26 cellular contexts compared by ENCODE assay signal in genomic region chr5:164893071-164893470, GRCh38.
"Had no signal": no experiment of that assay in that cellular context is flagged by ENCODE, and none has a peak within 500 bp of the region (broad histone marks: within the 10 kb centered on the region; RNA-seq: fewer than 3 reads in every experiment).

No MANE protein-coding gene starts in this region.

- H3K4me1 ChIP-seq: SJCRH30 had no signal

- H3K27ac ChIP-seq: HL-60, KMS-11, RWPE1, SJCRH30 had no signal

- H3K27me3 ChIP-seq: SJCRH30 had no signal

- H3K4me3 Mint-ChIP-seq: IgD-negative memory B cell had no signal

- H3K4me3 ChIP-seq: K562, SJCRH30 had no signal

- H3K36me3 Mint-ChIP-seq: IgD-negative memory B cell had no signal

- H3K4me1 Mint-ChIP-seq: IgD-negative memory B cell had no signal

- H3K27me3 Mint-ChIP-seq: IgD-negative memory B cell had no signal

- H3K27ac Mint-ChIP-seq: IgD-negative memory B cell had no signal

- H3K4me2 ChIP-seq: KMS-11 had no signal

- DNase-seq: Kasumi-1; MM.1S; NCI-H1092 treated with DMSO at 0.1 percent for 48 hours; NCI-H1436; NCI-H187; NCI-H2029; NCI-H2081 treated with DMSO at 0.1 percent for 48 hours; NCI-H2171; NCI-H226; NCI-H446; NCI-H510A; NCI-H524 treated with DMSO at 0.1 percent for 48 hours; NCI-H69; NCI-H774; NK-92 treated with Interleukin-12 subunit alpha and Interleukin-12 subunit beta, amount 100 ng/mL, for 24 hours; PC-3; SHP77; T-helper 1 cell had no signal

- ATAC-seq: K562, Panc1, PC-3, SK-N-SH treated with all-trans-retinoic acid at 6 μM for 48 hours had no signal

- H3K9me3 ChIP-seq: SJCRH30 had no signal

- H3K36me3 ChIP-seq: SJCRH30 had no signal
